Comparison of ENCODE assay signal across 20 cellular contexts in genomic region chr16:68468849-68469248, GRCh38. TPM values are rescaled to one million over a fixed set of nuclear protein-coding genes. Genes with fewer than 3 reads are reported as not detected.
DNase-seq lines count a peak whose midpoint lies in the region; ATAC-seq, FAIRE-seq and TF ChIP-seq lines count a peak whose summit lies in the region.
"Had no signal": no experiment of that assay in that cellular context is flagged by ENCODE, and none has a peak within 500 bp of the region (broad histone marks: within the 10 kb centered on the region; RNA-seq: fewer than 3 reads in every experiment).

No MANE protein-coding gene starts in this region.

- H3K27ac Mint-ChIP-seq in activated T-helper 1 cell treated with anti-CD3 and anti-CD28 coated beads, Interleukin-12 subunit alpha, Interleukin-12 subunit beta, Interleukin-2, Interleukin-4 antibody, amounts not matched to agents 30 ng/mL and 10 ng/mL and 1 ng/mL, durations not matched to agents 14 hours and 24 hours and 36 hours: no peak overlapping the region
- H3K27ac Mint-ChIP-seq: stimulated activated naive CD8-positive, alpha-beta T cell treated with anti-CD3 and anti-CD28 coated beads, Interleukin-15, amount 100 ng/mL, for 72 hours had no signal

- no peak for TF ChIP-seq POLR2A in GM12892 (IDR thresholded peaks at IDR 0.05; ENCODE audit: low read depth, low read length)

- no peaks in the 10 kb centered on the region for H3K9me3 Mint-ChIP-seq in activated T-helper 1 cell treated with anti-CD3 and anti-CD28 coated beads, Interleukin-12 subunit alpha, Interleukin-12 subunit beta, Interleukin-2, Interleukin-4 antibody, amounts not matched to agents 30 ng/mL and 10 ng/mL and 1 ng/mL, durations not matched to agents 14 hours and 24 hours and 36 hours
- H3K9me3 Mint-ChIP-seq: natural killer cell treated with Interleukin-12 subunit alpha and Interleukin-12 subunit beta and Interleukin-15 and Interleukin-18, amount 100 ng/mL, for 72 hours; stimulated activated naive CD8-positive, alpha-beta T cell treated with anti-CD3 and anti-CD28 coated beads, Interleukin-15, amount 100 ng/mL, for 72 hours had no signal

- DNase-seq in NOMO-1 (lab: John Stamatoyannopoulos, UW; ENCODE audit: unreplicated experiment in 2 of 2) (peak; percentile 14 to 26), NOMO-1 treated with dmso at 0.1 percent for 144 hours (lab: John Stamatoyannopoulos, UW; ENCODE audit: unreplicated experiment) (no peak), GM12892 (ENCODE audit: insufficient read length) (no peak), NCI-H1092 treated with DMSO at 0.1 percent for 48 hours (lab: John Stamatoyannopoulos, UW) (no peak), NCI-H2029 treated with DMSO at 0.1 percent for 48 hours (lab: John Stamatoyannopoulos, UW) (no peak)
- DNase-seq in activated T-helper 1 cell treated with anti-CD3 and anti-CD28 coated beads, Interleukin-12 subunit alpha, Interleukin-12 subunit beta, Interleukin-2, Interleukin-4 antibody, amounts not matched to agents 30 ng/mL and 10 ng/mL and 1 ng/mL, durations not matched to agents 14 hours and 24 hours and 36 hours (ENCODE audit: low spot score): no peak
- DNase-seq: activated CD4-positive, alpha-beta T cell treated with anti-CD3 and anti-CD28 coated beads, Interleukin-2, amount 50 U/mL, for 48 hours; cortex of kidney; DMS153; GDM1; hippocampal formation; mammary epithelial cell; MG63; NCI-H187 treated with DMSO at 0.1 percent for 48 hours; posterior cingulate gyrus; stimulated activated naive CD8-positive, alpha-beta T cell treated with anti-CD3 and anti-CD28 coated beads, Interleukin-15, amount 100 ng/mL, for 72 hours; SW 1271 had no signal

- peak overlapping the region; percentile 40 for H3K27ac ChIP-seq in skeletal muscle tissue (ENCODE audit: low read depth, low read length)

- no peaks in the 10 kb centered on the region for H3K9me3 ChIP-seq in skeletal muscle tissue (ENCODE audit: control insufficient read depth in 3 of 3, low read length in 3 of 3)
- H3K9me3 ChIP-seq: MG63 had no signal

- no peaks in the 10 kb centered on the region for H3K36me3 ChIP-seq in skeletal muscle tissue (ENCODE audit: control insufficient read depth in 3 of 3, insufficient read depth in 3 of 3, low read length in 3 of 3)
- H3K36me3 ChIP-seq: MG63 had no signal

- peaks cover 52% of the 10 kb centered on the region for H3K4me1 Mint-ChIP-seq in activated T-helper 1 cell treated with anti-CD3 and anti-CD28 coated beads, Interleukin-12 subunit alpha, Interleukin-12 subunit beta, Interleukin-2, Interleukin-4 antibody, amounts not matched to agents 30 ng/mL and 10 ng/mL and 1 ng/mL, durations not matched to agents 14 hours and 24 hours and 36 hours (ENCODE audit: low read depth)

- intact Hi-C loops in activated T-helper 1 cell treated with anti-CD3 and anti-CD28 coated beads, Interleukin-12 subunit alpha, Interleukin-12 subunit beta, Interleukin-2, Interleukin-4 antibody, amounts not matched to agents 30 ng/mL and 10 ng/mL and 1 ng/mL, durations not matched to agents 14 hours and 24 hours and 36 hours (cut with micrococcal nuclease): loop anchor here (2.0 kb wide), 1 partner anchor 20 kb away; the partner anchor contains the start of gene SMPD3

- no peak overlapping the region for H3K9ac ChIP-seq in skeletal muscle tissue (ENCODE audit: low read depth in 1 of 3, low read length in 3 of 3)

- H3K4me3 Mint-ChIP-seq in activated T-helper 1 cell treated with anti-CD3 and anti-CD28 coated beads, Interleukin-12 subunit alpha, Interleukin-12 subunit beta, Interleukin-2, Interleukin-4 antibody, amounts not matched to agents 30 ng/mL and 10 ng/mL and 1 ng/mL, durations not matched to agents 14 hours and 24 hours and 36 hours: peak overlapping the region; percentile 27

- no peaks in the 10 kb centered on the region for H3K36me3 Mint-ChIP-seq in activated T-helper 1 cell treated with anti-CD3 and anti-CD28 coated beads, Interleukin-12 subunit alpha, Interleukin-12 subunit beta, Interleukin-2, Interleukin-4 antibody, amounts not matched to agents 30 ng/mL and 10 ng/mL and 1 ng/mL, durations not matched to agents 14 hours and 24 hours and 36 hours (ENCODE audit: low read depth)
- H3K36me3 Mint-ChIP-seq: natural killer cell treated with Interleukin-12 subunit alpha and Interleukin-12 subunit beta and Interleukin-15 and Interleukin-18, amount 100 ng/mL, for 72 hours had no signal

- no peak for ATAC-seq in GM21717 (IDR thresholded peaks at IDR 0.05; ENCODE audit: unreplicated experiment)
- ATAC-seq: natural killer cell treated with Interleukin-12 subunit alpha and Interleukin-12 subunit beta and Interleukin-15 and Interleukin-18, amount 100 ng/mL, for 72 hours; stimulated activated naive CD8-positive, alpha-beta T cell treated with anti-CD3 and anti-CD28 coated beads, Interleukin-15, amount 100 ng/mL, for 72 hours had no signal

- peaks cover 0 to 8% (median 3%) of the 10 kb centered on the region in 3 donors for H3K27me3 ChIP-seq in skeletal muscle tissue (ENCODE audit: control insufficient read depth in 3 of 3, insufficient read depth in 3 of 3, low read length in 3 of 3)
- H3K27me3 ChIP-seq: MG63 had no signal

- H3K4me3 ChIP-seq in skeletal muscle tissue (ENCODE audit: low read length in 3 of 3): no peak overlapping the region
- H3K4me3 ChIP-seq: MG63 had no signal

- peaks cover 11% of the 10 kb centered on the region for H3K27me3 Mint-ChIP-seq in activated T-helper 1 cell treated with anti-CD3 and anti-CD28 coated beads, Interleukin-12 subunit alpha, Interleukin-12 subunit beta, Interleukin-2, Interleukin-4 antibody, amounts not matched to agents 30 ng/mL and 10 ng/mL and 1 ng/mL, durations not matched to agents 14 hours and 24 hours and 36 hours (ENCODE audit: insufficient read depth)
- H3K27me3 Mint-ChIP-seq: stimulated activated naive CD8-positive, alpha-beta T cell treated with anti-CD3 and anti-CD28 coated beads, Interleukin-15, amount 100 ng/mL, for 72 hours had no signal

- FAIRE-seq in GM12892 (lab: Jason Lieb, UNC): peak; percentile 46

- peaks cover 14 to 29% (median 19%) of the 10 kb centered on the region in 3 donors for H3K4me1 ChIP-seq in skeletal muscle tissue (ENCODE audit: control insufficient read depth in 3 of 3, insufficient read depth in 3 of 3, low read length in 3 of 3)

RNA-seq across cellular contexts. Expression of gene SMPD3, which starts 20.5 kb away (rescaled TPM):
- polyA plus RNA-seq in GM12892 (2012; ENCODE audit: missing spikeins): 0.38 TPM
- total RNA-seq in activated T-helper 1 cell treated with anti-CD3 and anti-CD28 coated beads, Interleukin-12 subunit alpha, Interleukin-12 subunit beta, Interleukin-2, Interleukin-4 antibody, amounts not matched to agents 30 ng/mL and 10 ng/mL and 1 ng/mL, durations not matched to agents 14 hours and 24 hours and 36 hours: 0.49 and 0.61 TPM in 2 replicates
- total RNA-seq in skeletal muscle tissue: under 0.01 TPM
- total RNA-seq: mammary epithelial cell had no signal
- polyA plus RNA-seq: mammary epithelial cell had no signal

Comparison
In these comparisons a context has a peak if more than half of its experiments do, and no peak if none do; other contexts are left out.
1. DNase-seq: peak in NOMO-1 (2 of 2); none in NOMO-1 treated with dmso at 0.1 percent for 144 hours (single experiment), GM12892 (single experiment), activated T-helper 1 cell treated with anti-CD3 and anti-CD28 coated beads, Interleukin-12 subunit alpha, Interleukin-12 subunit beta, Interleukin-2, Interleukin-4 antibody, amounts not matched to agents 30 ng/mL and 10 ng/mL and 1 ng/mL, durations not matched to agents 14 hours and 24 hours and 36 hours (single experiment), NCI-H1092 treated with DMSO at 0.1 percent for 48 hours (single experiment) and NCI-H2029 treated with DMSO at 0.1 percent for 48 hours (single experiment).